11 cellular contexts compared by ENCODE assay signal in genomic region chr14:89543420-89543790, GRCh38.
DNase-seq lines count a peak whose midpoint lies in the region; ATAC-seq and TF ChIP-seq lines count a peak whose summit lies in the region.
"Had no signal": no experiment of that assay in that cellular context is flagged by ENCODE, and none has a peak within 500 bp of the region (broad histone marks: within the 10 kb centered on the region; RNA-seq: fewer than 3 reads in every experiment).

No MANE protein-coding gene starts in this region.

- no peak overlapping the region for H3K4me3 Mint-ChIP-seq in activated T-cell treated with anti-CD3 and anti-CD28 coated beads, Interleukin-2, amount 50 U/mL, for 72 hours
- H3K4me3 Mint-ChIP-seq in dendritic cell treated with granulocyte-macrophage colony-stimulating factor and Interleukin-4, amounts not matched to agents 40 ng/mL and 50 ng/mL, for 4 days, result no peak overlapping the region

- ATAC-seq in activated T-cell treated with anti-CD3 and anti-CD28 coated beads, Interleukin-2, amount 50 U/mL, for 72 hours (replicated peaks in 1 of 2), result no peak
- ATAC-seq in HG03139 (IDR thresholded peaks at IDR 0.05; ENCODE audit: unreplicated experiment), result no peak
- ATAC-seq in HG02798 (IDR thresholded peaks at IDR 0.05; ENCODE audit: poor library complexity, unreplicated experiment), result no peak
- ATAC-seq in HG02678 (IDR thresholded peaks at IDR 0.05; ENCODE audit: unreplicated experiment), result no peak

- H3K27ac ChIP-seq in mesodermal cell (ENCODE audit: low read depth, low read length, severe bottlenecking), result peak overlapping the region; percentile 64

- H3K27me3 Mint-ChIP-seq in activated T-cell treated with anti-CD3 and anti-CD28 coated beads, Interleukin-2, amount 50 U/mL, for 72 hours (ENCODE audit: low read depth), result no peaks in the 10 kb centered on the region
- no peaks in the 10 kb centered on the region for H3K27me3 Mint-ChIP-seq in dendritic cell treated with granulocyte-macrophage colony-stimulating factor and Interleukin-4, amounts not matched to agents 40 ng/mL and 50 ng/mL, for 4 days

- H3K9me3 ChIP-seq in mesodermal cell (ENCODE audit: control insufficient read depth, low read length), result no peaks in the 10 kb centered on the region

- intact Hi-C loops in dendritic cell treated with granulocyte-macrophage colony-stimulating factor and Interleukin-4, amounts not matched to agents 40 ng/mL and 50 ng/mL, for 4 days (cut with micrococcal nuclease), result no loop called here

- peaks cover 6% of the 10 kb centered on the region for H3K4me1 ChIP-seq in mesodermal cell (ENCODE audit: control insufficient read depth, insufficient read depth, low read length, poor library complexity, severe bottlenecking)

- H3K27ac Mint-ChIP-seq in activated T-cell treated with anti-CD3 and anti-CD28 coated beads, Interleukin-2, amount 50 U/mL, for 72 hours, result peak overlapping the region; percentile 17
- peak overlapping the region; percentile 31 for H3K27ac Mint-ChIP-seq in dendritic cell treated with granulocyte-macrophage colony-stimulating factor and Interleukin-4, amounts not matched to agents 40 ng/mL and 50 ng/mL, for 4 days

- peaks cover 55% of the 10 kb centered on the region for H3K4me1 Mint-ChIP-seq in activated T-cell treated with anti-CD3 and anti-CD28 coated beads, Interleukin-2, amount 50 U/mL, for 72 hours (ENCODE audit: low read depth)
- peaks cover 22% of the 10 kb centered on the region for H3K4me1 Mint-ChIP-seq in dendritic cell treated with granulocyte-macrophage colony-stimulating factor and Interleukin-4, amounts not matched to agents 40 ng/mL and 50 ng/mL, for 4 days (ENCODE audit: low read depth)

- no peaks in the 10 kb centered on the region for H3K36me3 ChIP-seq in mesodermal cell (ENCODE audit: control insufficient read depth, insufficient read depth, low read length)

- no peak for TF ChIP-seq CTCF in retinal pigment epithelial cell (conservative IDR thresholded peaks at IDR 0.05; ENCODE audit: low read depth, low read length)

- DNase-seq in activated T-cell treated with anti-CD3 and anti-CD28 coated beads, Interleukin-2, amount 50 U/mL, for 72 hours, result no peak
- no peak for DNase-seq in activated T-cell treated with anti-CD3 and anti-CD28 coated beads, Interleukin-2, amount 50 U/mL, for 1 hour
- DNase-seq in retinal pigment epithelial cell (ENCODE audit: low read depth), result peak; percentile 38
- DNase-seq: erythroblast, HCEC 1CT, SHP77 treated with DMSO at 0.1 percent for 48 hours had no signal

- H3K4me3 ChIP-seq in mesodermal cell (ENCODE audit: extremely low read depth, insufficient read depth, low read length, poor library complexity, severe bottlenecking), result no peak overlapping the region
- H3K4me3 ChIP-seq in retinal pigment epithelial cell (ENCODE audit: low read length), result no peak overlapping the region

- H3K36me3 Mint-ChIP-seq in activated T-cell treated with anti-CD3 and anti-CD28 coated beads, Interleukin-2, amount 50 U/mL, for 72 hours (ENCODE audit: insufficient read depth in 2 of 2), result peaks cover 0 to 6% of the 10 kb centered on the region in 2 donors
- peaks cover 6% of the 10 kb centered on the region for H3K36me3 Mint-ChIP-seq in dendritic cell treated with granulocyte-macrophage colony-stimulating factor and Interleukin-4, amounts not matched to agents 40 ng/mL and 50 ng/mL, for 4 days (ENCODE audit: low read depth)

- no peaks in the 10 kb centered on the region for H3K9me3 Mint-ChIP-seq in activated T-cell treated with anti-CD3 and anti-CD28 coated beads, Interleukin-2, amount 50 U/mL, for 72 hours
- no peaks in the 10 kb centered on the region for H3K9me3 Mint-ChIP-seq in dendritic cell treated with granulocyte-macrophage colony-stimulating factor and Interleukin-4, amounts not matched to agents 40 ng/mL and 50 ng/mL, for 4 days

- 60 to 70% methylated on average over 1 to 2 of the region's 7 CpGs for WGBS in mesodermal cell (ENCODE audit: insufficient coverage in 2 of 2), 2 experiments
